ENCODE assay signal across 28 cellular contexts in the genomic region with DNA sequence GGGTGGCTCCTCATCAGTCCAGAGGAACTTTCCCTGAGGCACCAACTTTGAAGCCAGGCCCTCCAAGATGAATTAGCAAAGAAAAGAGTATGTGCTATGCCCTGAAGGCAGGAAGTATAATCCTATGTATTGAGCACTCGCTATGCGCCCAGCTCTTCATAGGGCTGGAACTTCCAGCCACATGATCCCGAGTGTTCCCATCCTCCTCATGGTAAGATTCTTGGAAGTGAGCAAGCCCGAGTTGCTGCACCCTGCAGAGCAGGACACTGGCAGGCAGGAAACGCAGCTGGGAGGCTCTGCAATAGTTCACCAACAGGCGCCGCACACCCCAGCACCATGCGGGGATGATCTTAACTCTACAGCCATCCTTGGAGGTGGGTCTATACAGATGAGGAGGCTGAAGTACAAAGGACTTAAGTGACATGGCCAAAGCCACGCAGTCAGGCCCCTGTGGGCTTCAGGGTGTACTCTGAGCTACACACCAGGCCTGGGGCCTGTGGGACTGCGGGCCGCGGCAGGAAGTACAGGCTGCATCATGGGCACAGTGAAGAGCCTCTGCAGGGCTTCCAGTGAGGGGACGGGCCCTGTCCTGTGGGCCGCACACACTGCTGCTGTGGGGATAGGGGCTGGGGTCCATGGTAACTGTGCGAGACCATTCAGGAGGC. TPM values are rescaled to one million over a fixed set of nuclear protein-coding genes. Genes with fewer than 3 reads are reported as not detected.
DNase-seq lines count a peak whose midpoint lies in the region; ATAC-seq and TF ChIP-seq lines count a peak whose summit lies in the region.
"Had no signal": no experiment of that assay in that cellular context is flagged by ENCODE, and none has a peak within 500 bp of the region (broad histone marks: within the 10 kb centered on the region; RNA-seq: fewer than 3 reads in every experiment).

No MANE protein-coding gene starts in this region.

- TF ChIP-seq CTCF in RWPE1 (conservative IDR thresholded peaks at IDR 0.05; ENCODE audit: low read depth) (no peak), endothelial cell (IDR thresholded peaks at IDR 0.05; ENCODE audit: unreplicated experiment) (no peak)

- H3K27me3 Mint-ChIP-seq in endothelial cell (ENCODE audit: unreplicated experiment) = peaks cover 5% of the 10 kb centered on the region
- no peaks in the 10 kb centered on the region for H3K27me3 Mint-ChIP-seq in CD8-positive, alpha-beta memory T cell
- H3K27me3 Mint-ChIP-seq: activated T-cell treated with anti-CD3 and anti-CD28 coated beads, Interleukin-2, amount 50 U/mL, for 24 hours; naive thymus-derived CD4-positive, alpha-beta T cell; T-cell had no signal

- no peak for ATAC-seq in HG03354 (IDR thresholded peaks at IDR 0.05; ENCODE audit: poor library complexity, severe bottlenecking, unreplicated experiment)
- ATAC-seq: activated CD8-positive, alpha-beta T cell treated with anti-CD3 and anti-CD28 coated beads, Interleukin-2, amount 10 ng/mL, durations not matched to agents 7 days and 5 days; left colon; naive thymus-derived CD4-positive, alpha-beta T cell; T-cell had no signal

- CTCF ChIA-PET in RWPE1 (lab: Yijun Ruan, JAX) = no interaction called here
- CTCF ChIA-PET in CD8-positive, alpha-beta memory T cell (lab: Charles Lee) = no interaction called here

- H3K27ac ChIP-seq in RWPE1 = 0 out of 2 replicates have a peak overlapping the region, but pooled peaks have one; percentile 3
- H3K27ac ChIP-seq in CD8-positive, alpha-beta memory T cell (ENCODE audit: low read depth, low read length) = no peak overlapping the region
- H3K27ac ChIP-seq: heart right ventricle, ovary, right atrium auricular region had no signal

- H3K4me1 ChIP-seq in CD8-positive, alpha-beta memory T cell (ENCODE audit: insufficient read depth, low read length) = no peaks in the 10 kb centered on the region
- H3K4me1 ChIP-seq: right atrium auricular region had no signal

- no peaks in the 10 kb centered on the region for H3K9me3 Mint-ChIP-seq in endothelial cell (ENCODE audit: unreplicated experiment)
- peaks cover 0 to 2% (median 0%) of the 10 kb centered on the region in 5 donors for H3K9me3 Mint-ChIP-seq in CD8-positive, alpha-beta memory T cell
- H3K9me3 Mint-ChIP-seq: activated T-cell treated with anti-CD3 and anti-CD28 coated beads, Interleukin-2, amount 50 U/mL, for 24 hours; naive thymus-derived CD4-positive, alpha-beta T cell; T-cell had no signal

- intact Hi-C loops in posterior vena cava (cut with DNase I) = no loop called here

- H3K36me3 Mint-ChIP-seq in endothelial cell (ENCODE audit: low read depth, unreplicated experiment) = peaks cover 38% of the 10 kb centered on the region
- peaks cover 9 to 84% (median 22%) of the 10 kb centered on the region in 3 donors for H3K36me3 Mint-ChIP-seq in CD8-positive, alpha-beta memory T cell

- H3K27ac Mint-ChIP-seq in endothelial cell (ENCODE audit: unreplicated experiment) = no peak overlapping the region
- H3K27ac Mint-ChIP-seq in CD8-positive, alpha-beta memory T cell = peak overlapping the region in 1 of 8 donors; percentile 64
- H3K27ac Mint-ChIP-seq: activated CD8-positive, alpha-beta T cell treated with anti-CD3 and anti-CD28 coated beads, Interleukin-2, amount 10 ng/mL, durations not matched to agents 7 days and 5 days; activated T-cell treated with anti-CD3 and anti-CD28 coated beads, Interleukin-2, amount 50 U/mL, for 24 hours; T-cell had no signal

- H3K4me3 Mint-ChIP-seq in endothelial cell (ENCODE audit: unreplicated experiment) = peak overlapping the region; percentile 67
- H3K4me3 Mint-ChIP-seq in CD8-positive, alpha-beta memory T cell = no peak overlapping the region
- H3K4me3 Mint-ChIP-seq: activated CD8-positive, alpha-beta T cell treated with anti-CD3 and anti-CD28 coated beads, Interleukin-2, amount 10 ng/mL, durations not matched to agents 7 days and 5 days; activated T-cell treated with anti-CD3 and anti-CD28 coated beads, Interleukin-2, amount 50 U/mL, for 24 hours; naive thymus-derived CD4-positive, alpha-beta T cell; T-cell had no signal

- H3K27me3 ChIP-seq in CD8-positive, alpha-beta memory T cell (ENCODE audit: insufficient read depth, low read length, poor library complexity, severe bottlenecking) = no peaks in the 10 kb centered on the region
- H3K27me3 ChIP-seq: heart right ventricle, ovary, right atrium auricular region had no signal

- H3K4me1 Mint-ChIP-seq in endothelial cell (ENCODE audit: unreplicated experiment) = no peaks in the 10 kb centered on the region
- H3K4me1 Mint-ChIP-seq in CD8-positive, alpha-beta memory T cell = no peaks in the 10 kb centered on the region
- H3K4me1 Mint-ChIP-seq: T-cell had no signal

- DNase-seq in EH (ENCODE audit: low read depth) = peak; percentile 39
- DNase-seq in RWPE1 (ENCODE audit: low spot score) = no peak
- DNase-seq in endothelial cell (ENCODE audit: low spot score) = no peak
- DNase-seq in posterior vena cava (ENCODE audit: low spot score) = peak; percentile 53
- no peak for DNase-seq in cortex of kidney (lab: John Stamatoyannopoulos, UW)
- DNase-seq in CD8-positive, alpha-beta memory T cell = no peak
- DNase-seq: activated CD4-positive, alpha-beta T cell treated with anti-CD3 and anti-CD28 coated beads for 1 hour; activated CD8-positive, alpha-beta T cell treated with anti-CD3 and anti-CD28 coated beads, Interleukin-2, amount 10 ng/mL, durations not matched to agents 7 days and 5 days; activated naive CD4-positive, alpha-beta T cell treated with Interleukin-2 at 50 U/mL for 16 hours; activated T-cell treated with anti-CD3 and anti-CD28 coated beads, Interleukin-2, amount 50 U/mL, for 24 hours; amniotic stem cell; central memory CD4-positive, alpha-beta T cell; erythroblast; foreskin fibroblast; heart right ventricle; IMR-90; left colon; naive thymus-derived CD4-positive, alpha-beta T cell; NCI-H1105; NCI-H1930; NCI-H226; Right ventricle myocardium superior; stimulated activated CD4-positive, alpha-beta T cell treated with anti-CD3 and anti-CD28 coated beads, Interleukin-4, amount 100 ng/mL, for 1 hour; stimulated activated naive CD4-positive, alpha-beta T cell; T-cell had no signal

- POLR2A ChIA-PET in RWPE1 (lab: Yijun Ruan, JAX; ENCODE audit: low non-redundant PET) = no interaction called here
- POLR2A ChIA-PET in CD8-positive, alpha-beta memory T cell (lab: Charles Lee) = no interaction called here

- H3K9me3 ChIP-seq in CD8-positive, alpha-beta memory T cell (ENCODE audit: low read length) = no peaks in the 10 kb centered on the region
- H3K9me3 ChIP-seq: heart right ventricle, ovary, right atrium auricular region had no signal

- no peaks in the 10 kb centered on the region for H3K36me3 ChIP-seq in CD8-positive, alpha-beta memory T cell (ENCODE audit: insufficient read depth, low read length)
- H3K36me3 ChIP-seq: ovary had no signal

- no peak overlapping the region for H3K4me3 ChIP-seq in CD8-positive, alpha-beta memory T cell (ENCODE audit: low read length)
- H3K4me3 ChIP-seq: heart right ventricle, ovary, right atrium auricular region had no signal

RNA-seq across cellular contexts. Expression of gene C19orf47, which starts 25.1 kb away (rescaled TPM):
- total RNA-seq in endothelial cell (ENCODE audit: unreplicated experiment) = 17.9 TPM
- 10 to 100 TPM; 13.2 to 16.9 TPM for total RNA-seq in posterior vena cava
- 10 to 100 TPM; 25.4 to 29.5 TPM for total RNA-seq in CD8-positive, alpha-beta memory T cell
- 9.5 TPM for polyA plus RNA-seq in CD8-positive, alpha-beta memory T cell

RNA-seq across cellular contexts. Expression of gene PLD3, which starts 25.4 kb away (rescaled TPM):
- total RNA-seq in endothelial cell (ENCODE audit: unreplicated experiment) (227 TPM), posterior vena cava (100 to 1,000 TPM; 153 to 281 TPM)
- total RNA-seq in CD8-positive, alpha-beta memory T cell = 10 to 100 TPM; 48.2 to 53.0 TPM
- 73.6 TPM for polyA plus RNA-seq in CD8-positive, alpha-beta memory T cell

RNA-seq across cellular contexts. Expression of gene AKT2, which starts 37.9 kb away (rescaled TPM):
- total RNA-seq in endothelial cell (ENCODE audit: unreplicated experiment) (89.8 TPM), posterior vena cava (10 to 100 TPM; 80.4 to 85.1 TPM)
- 100 to 1,000 TPM; 124 to 132 TPM for total RNA-seq in CD8-positive, alpha-beta memory T cell
- polyA plus RNA-seq in CD8-positive, alpha-beta memory T cell = 27.0 TPM

Comparison
In these comparisons a context has a peak if more than half of its experiments do, and no peak if none do; other contexts are left out.
1. DNase-seq: peak in EH (single experiment) and posterior vena cava (single experiment); none in RWPE1 (single experiment), endothelial cell (single experiment), cortex of kidney (single experiment) and CD8-positive, alpha-beta memory T cell (0 of 5).